8 cellular contexts compared by ENCODE assay signal in genomic region chr17:3635474-3636153, GRCh38. TPM values are rescaled to one million over a fixed set of nuclear protein-coding genes. Genes with fewer than 3 reads are reported as not detected.
DNase-seq lines count a peak whose midpoint lies in the region; ATAC-seq and TF ChIP-seq lines count a peak whose summit lies in the region.

No MANE protein-coding gene starts in this region.

- H3K4me3 ChIP-seq in HUES64 (ENCODE audit: low read length) (peak overlapping the region; percentile 76), breast epithelium (peak overlapping the region; percentile 93 to 98 (median 96)), lower leg skin (ENCODE audit: low read depth, poor library complexity, severe bottlenecking) (peak overlapping the region; percentile 80), upper lobe of left lung (peak overlapping the region; percentile 88 to 100 (median 99))

- TF ChIP-seq POLR2A in breast epithelium (IDR thresholded peaks at IDR 0.05) (no peak), lower leg skin (IDR thresholded peaks at IDR 0.05) (no peak), upper lobe of left lung (IDR thresholded peaks at IDR 0.05) (no peak)

- ATAC-seq in upper lobe of left lung (ENCODE audit: low FRiP score in 2 of 2), result no peak

- no peaks in the 10 kb centered on the region for H3K27me3 ChIP-seq in HUES64 (ENCODE audit: insufficient read depth, low read length)
- no peaks in the 10 kb centered on the region for H3K27me3 ChIP-seq in breast epithelium
- H3K27me3 ChIP-seq in upper lobe of left lung, result no peaks in the 10 kb centered on the region

- peak; percentile 29 for DNase-seq in ELR (ENCODE audit: low read depth)
- no peak for DNase-seq in breast epithelium (ENCODE audit: low spot score in 2 of 2)
- DNase-seq in lower leg skin (ENCODE audit: low spot score in 2 of 2), result no peak
- DNase-seq in upper lobe of left lung, result no peak
- no peak for DNase-seq in DMS79 treated with DMSO at 0.1 percent for 48 hours (lab: John Stamatoyannopoulos, UW)
- DNase-seq in NCI-H1092 treated with DMSO at 0.1 percent for 48 hours (lab: John Stamatoyannopoulos, UW), result no peak
- no peak for DNase-seq in T-helper 9 cell

- H3K36me3 ChIP-seq in HUES64 (ENCODE audit: insufficient read depth, low read length) (peaks cover 20% of the 10 kb centered on the region), breast epithelium (no peaks in the 10 kb centered on the region), upper lobe of left lung (peaks cover 0 to 9% (median 0%) of the 10 kb centered on the region in 4 donors)

- peak overlapping the region; percentile 79 for H3K9ac ChIP-seq in HUES64 (ENCODE audit: low read depth, low read length)

- intact Hi-C loops in breast epithelium (cut with DNase I; ENCODE audit: low total_unique reads), result no loop called here
- intact Hi-C loops in lower leg skin (cut with DNase I; ENCODE audit: low total_unique reads), result no loop called here

- no peak for TF ChIP-seq CTCF in breast epithelium (IDR thresholded peaks at IDR 0.05)
- TF ChIP-seq CTCF in lower leg skin (IDR thresholded peaks at IDR 0.05), result no peak
- TF ChIP-seq CTCF in upper lobe of left lung (IDR thresholded peaks at IDR 0.05), result peak in 1 of 6 experiments; percentile 21

- H3K9me3 ChIP-seq in HUES64 (ENCODE audit: insufficient read depth, low read depth, low read length), result no peaks in the 10 kb centered on the region
- H3K9me3 ChIP-seq in breast epithelium, result no peaks in the 10 kb centered on the region
- H3K9me3 ChIP-seq in upper lobe of left lung, result no peaks in the 10 kb centered on the region

- WGBS in HUES64, result 25% methylated on average over 38 of the region's 38 CpGs
- WGBS in lower leg skin, 2 donors, result 23 to 40% methylated on average over 18 to 33 of the region's 38 CpGs
- 27 to 40% methylated on average over 18 to 32 of the region's 38 CpGs for WGBS in upper lobe of left lung, 2 donors

- H3K4me1 ChIP-seq in HUES64 (ENCODE audit: insufficient read depth, low read length), result peaks cover 6% of the 10 kb centered on the region; the same call in 1 of the 2 replicates
- H3K4me1 ChIP-seq in breast epithelium, result peaks cover 0 to 7% of the 10 kb centered on the region in 2 donors
- peaks cover 18 to 59% (median 28%) of the 10 kb centered on the region in 4 donors for H3K4me1 ChIP-seq in upper lobe of left lung

- TF ChIP-seq EP300 in upper lobe of left lung (IDR thresholded peaks at IDR 0.05), result no peak

- H3K27ac ChIP-seq in HUES64 (ENCODE audit: low read depth, low read length), result no peak overlapping the region; the same call in 1 of the 2 replicates
- H3K27ac ChIP-seq in breast epithelium, result peak overlapping the region; percentile 99
- H3K27ac ChIP-seq in upper lobe of left lung, result peak overlapping the region; percentile 97 to 99 (median 98)

RNA-seq across cellular contexts. Expression of gene SHPK, which starts 0.4 kb away (rescaled TPM):
- polyA plus RNA-seq in HUES64 (2013, experiment 1 of 2), result 19.1 TPM
- polyA plus RNA-seq in HUES64 (2013, experiment 2 of 2), result 17.6 TPM
- total RNA-seq in breast epithelium (10 to 100 TPM in 2 of 3 donors, 1 to 10 TPM in 1; 9.5 to 17.4 (median 16.4) TPM), lower leg skin (10 to 100 TPM; 18.2 to 30.3 (median 23.1) TPM), upper lobe of left lung (10 to 100 TPM; 10.5 to 25.1 (median 12.4) TPM)

RNA-seq across cellular contexts. Expression of gene CTNS, which starts 0.9 kb away (rescaled TPM):
- polyA plus RNA-seq in HUES64 (2013, experiment 1 of 2), result 16.3 TPM
- polyA plus RNA-seq in HUES64 (2013, experiment 2 of 2), result 16.3 TPM
- total RNA-seq in breast epithelium, result 10 to 100 TPM; 20.0 to 31.0 (median 20.1) TPM
- total RNA-seq in lower leg skin, result 10 to 100 TPM; 23.7 to 40.0 (median 29.6) TPM
- total RNA-seq in upper lobe of left lung, result 10 to 100 TPM; 22.1 to 31.4 (median 25.3) TPM

RNA-seq across cellular contexts. Expression of gene TRPV1, which starts 26.4 kb away (rescaled TPM):
- polyA plus RNA-seq in HUES64 (2013, experiment 1 of 2), result 1.8 TPM
- polyA plus RNA-seq in HUES64 (2013, experiment 2 of 2), result 2.5 TPM
- total RNA-seq in breast epithelium (1 to 10 TPM; 4.9 to 5.9 (median 5.9) TPM), lower leg skin (1 to 10 TPM; 4.3 to 7.9 (median 5.2) TPM), upper lobe of left lung (10 to 100 TPM in 1 of 6 donors, 1 to 10 TPM in 5; 2.0 to 16.8 (median 4.8) TPM)

RNA-seq across cellular contexts. Expression of gene TAX1BP3, which starts 32.8 kb away (rescaled TPM):
- polyA plus RNA-seq in HUES64 (2013, experiment 1 of 2), result 60.6 TPM
- polyA plus RNA-seq in HUES64 (2013, experiment 2 of 2), result 63.4 TPM
- 100 to 1,000 TPM in 2 of 3 donors, 10 to 100 TPM in 1; 79.6 to 134 (median 107) TPM for total RNA-seq in breast epithelium
- total RNA-seq in lower leg skin, result 100 to 1,000 TPM in 3 of 4 donors, 10 to 100 TPM in 1; 90.5 to 181 (median 153) TPM
- total RNA-seq in upper lobe of left lung, result 100 to 1,000 TPM in 4 of 6 donors, 10 to 100 TPM in 2; 49.2 to 200 (median 126) TPM

RNA-seq across cellular contexts. Expression of gene EMC6, which starts 33.0 kb away (rescaled TPM):
- polyA plus RNA-seq in HUES64 (2013, experiment 1 of 2), result 87.7 TPM
- polyA plus RNA-seq in HUES64 (2013, experiment 2 of 2), result 82.5 TPM
- 10 to 100 TPM; 12.5 to 19.0 (median 15.1) TPM for total RNA-seq in breast epithelium
- total RNA-seq in lower leg skin, result 10 to 100 TPM in 2 of 4 donors, 1 to 10 TPM in 2; 5.6 to 19.3 (median 10.6) TPM
- 10 to 100 TPM in 4 of 6 donors, 1 to 10 TPM in 1, not detected in 1; 9.8 to 38.7 (median 36.5) TPM for total RNA-seq in upper lobe of left lung
